In genomic region chr3:138578141-138578540, GRCh38 we compare ENCODE assay signal across 9 cellular contexts. TPM values are rescaled to one million over a fixed set of nuclear protein-coding genes. Genes with fewer than 3 reads are reported as not detected.
DNase-seq lines count a peak whose midpoint lies in the region; ATAC-seq and TF ChIP-seq lines count a peak whose summit lies in the region.
"Had no signal": no experiment of that assay in that cellular context is flagged by ENCODE, and none has a peak within 500 bp of the region (broad histone marks: within the 10 kb centered on the region; RNA-seq: fewer than 3 reads in every experiment).

No MANE protein-coding gene starts in this region.

- ATAC-seq in GM19035 (IDR thresholded peaks at IDR 0.05; ENCODE audit: unreplicated experiment): peak; percentile 77
- peak; percentile 64 for ATAC-seq in HG02885 (IDR thresholded peaks at IDR 0.05; ENCODE audit: poor library complexity, unreplicated experiment)

- H3K4me1 Mint-ChIP-seq in CD14-positive monocyte: peaks cover 1% of the 10 kb centered on the region

- intact Hi-C loops in CD14-positive monocyte (cut with micrococcal nuclease): no loop called here

- H3K9me3 Mint-ChIP-seq in CD14-positive monocyte: peaks cover 14 to 26% (median 20%) of the 10 kb centered on the region in 7 donors

- in situ Hi-C loops in ACHN (cut with HindIII; ENCODE audit: low pct_ligation_motif_present, low pct_unique_long_range_greater_than_20kb, low sequenced_read_pairs): no loop called here

- peaks cover 8 to 16% of the 10 kb centered on the region in 2 donors for H3K36me3 Mint-ChIP-seq in CD14-positive monocyte

- H3K27me3 Mint-ChIP-seq in CD14-positive monocyte (ENCODE audit: low read depth in 3 of 3): peaks cover 3 to 8% (median 4%) of the 10 kb centered on the region in 3 donors

- TF ChIP-seq CTCF in CD14-positive monocyte (IDR thresholded peaks at IDR 0.05): no peak

- peak; percentile 8 for DNase-seq in AG20443 (ENCODE audit: low spot score)
- DNase-seq in RPMI7951 (ENCODE audit: low read depth): peak; percentile 27
- no peak for DNase-seq in GM03348 (ENCODE audit: low spot score)
- DNase-seq in ACHN: no peak
- no peak for DNase-seq in CD14-positive monocyte (ENCODE audit: low spot score)
- DNase-seq in HUDEP-2 (lab: John Stamatoyannopoulos, UW; ENCODE audit: unreplicated experiment in 76 of 76): no peak
- DNase-seq: hippocampal formation had no signal

- no peak overlapping the region for H3K4me3 Mint-ChIP-seq in CD14-positive monocyte

- H3K27ac Mint-ChIP-seq in CD14-positive monocyte: peak overlapping the region in 1 of 7 donors; percentile 2

RNA-seq across cellular contexts. Expression of gene CEP70, which starts 15.9 kb away (rescaled TPM):
- 43.1 and 59.2 TPM in 2 replicates for total RNA-seq in RPMI7951 (2014; rRNA removed; shearing (Covaris generic))
- polyA plus RNA-seq in CD14-positive monocyte: not detected

RNA-seq across cellular contexts. Expression of gene FAIM, which starts 30.4 kb away (rescaled TPM):
- total RNA-seq in RPMI7951 (2014; rRNA removed; shearing (Covaris generic)): 47.0 and 48.6 TPM in 2 replicates
- polyA plus RNA-seq in CD14-positive monocyte: 1 to 10 TPM; 3.6 to 3.7 TPM

Comparison
In these comparisons a context has a peak if more than half of its experiments do, and no peak if none do; other contexts are left out.
1. DNase-seq: peak in AG20443 (single experiment) and RPMI7951 (single experiment); none in GM03348 (single experiment), ACHN (single experiment), CD14-positive monocyte (single experiment) and HUDEP-2 (0 of 76).